In the genomic region with DNA sequence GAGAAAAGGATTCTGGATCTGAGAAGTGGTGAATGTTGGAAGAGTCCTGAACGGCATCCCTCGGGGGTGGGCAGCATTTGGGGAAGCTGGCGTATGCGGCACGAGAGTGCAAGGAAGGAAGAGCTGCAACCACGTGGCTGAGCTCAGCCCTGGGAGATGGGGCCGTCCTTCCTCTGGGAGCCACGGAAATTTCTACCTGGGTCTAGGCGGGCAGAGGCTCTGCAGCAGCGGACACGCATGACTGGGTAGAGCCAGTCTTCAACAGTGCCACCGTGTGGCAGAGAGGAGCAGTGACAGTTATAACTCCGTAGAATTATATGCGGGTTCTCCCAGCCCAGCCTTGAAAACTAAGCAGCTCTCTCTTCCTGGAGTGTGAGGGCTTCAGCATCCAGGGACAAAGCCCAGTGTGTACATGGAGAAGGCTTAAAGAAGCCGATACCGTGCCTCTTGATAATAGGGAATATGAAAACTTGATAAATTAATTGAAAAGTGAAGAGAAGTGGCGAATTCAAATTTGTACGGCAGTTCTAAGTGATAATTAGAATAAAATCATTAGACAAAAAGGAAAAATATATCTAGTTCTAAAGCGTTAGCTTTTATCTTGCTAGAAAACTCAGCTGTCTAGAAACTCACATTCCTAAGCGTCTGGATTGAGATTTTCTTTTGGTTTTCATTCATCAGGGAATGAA, we compare ENCODE assay signal across 1 cellular context.
A peak's percentile ranks its signal among the peaks of the same experiment; 100 is the strongest.
TF ChIP-seq lines count a peak whose summit lies in the region.

No MANE protein-coding gene starts in this region.

TF ChIP-seq in HepG2, 621 proteins besides CTCF, POLR2A, EP300 and RAD21 (continued from another document and continues in another):
- TF ChIP-seq AKNA (CRISPR knock-in tag; IDR thresholded peaks at IDR 0.05; ENCODE audit: borderline replicate concordance) = no peak
- TF ChIP-seq ZNF329 (CRISPR knock-in tag; IDR thresholded peaks at IDR 0.05; ENCODE audit: low read depth) = no peak
- no peak for TF ChIP-seq ZNF260 (CRISPR knock-in tag; IDR thresholded peaks at IDR 0.05; ENCODE audit: borderline replicate concordance, low read depth)
- TF ChIP-seq BCLAF1 (IDR thresholded peaks at IDR 0.05) = no peak
- no peak for TF ChIP-seq SP1 (IDR thresholded peaks at IDR 0.05)
- 0 out of 2 replicates have a peak, but pooled peaks have one; percentile 46 for TF ChIP-seq SP1 (CRISPR knock-in tag; IDR thresholded peaks at IDR 0.05)
- TF ChIP-seq ZNF441 (CRISPR knock-in tag; IDR thresholded peaks at IDR 0.05; ENCODE audit: borderline replicate concordance) = no peak; the same call in 1 of the 2 replicates
- TF ChIP-seq NFYB (CRISPR knock-in tag; IDR thresholded peaks at IDR 0.05) = no peak
- TF ChIP-seq NCOR1 (IDR thresholded peaks at IDR 0.05; ENCODE audit: borderline replicate concordance, low read length) = no peak
- no peak for TF ChIP-seq RARG (CRISPR knock-in tag; IDR thresholded peaks at IDR 0.05; ENCODE audit: low read depth)
- TF ChIP-seq, protein P1, sequence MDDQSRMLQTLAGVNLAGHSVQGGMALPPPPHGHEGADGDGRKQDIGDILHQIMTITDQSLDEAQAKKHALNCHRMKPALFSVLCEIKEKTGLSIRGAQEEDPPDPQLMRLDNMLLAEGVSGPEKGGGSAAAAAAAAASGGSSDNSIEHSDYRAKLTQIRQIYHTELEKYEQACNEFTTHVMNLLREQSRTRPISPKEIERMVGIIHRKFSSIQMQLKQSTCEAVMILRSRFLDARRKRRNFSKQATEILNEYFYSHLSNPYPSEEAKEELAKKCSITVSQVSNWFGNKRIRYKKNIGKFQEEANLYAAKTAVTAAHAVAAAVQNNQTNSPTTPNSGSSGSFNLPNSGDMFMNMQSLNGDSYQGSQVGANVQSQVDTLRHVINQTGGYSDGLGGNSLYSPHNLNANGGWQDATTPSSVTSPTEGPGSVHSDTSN (CRISPR knock-in tag; IDR thresholded peaks at IDR 0.05; ENCODE audit: borderline replicate concordance) = no peak
- peak; percentile 72 for TF ChIP-seq GATAD2A (CRISPR knock-in tag; IDR thresholded peaks at IDR 0.05)
- TF ChIP-seq ZNF30 (CRISPR knock-in tag; IDR thresholded peaks at IDR 0.05) = no peak
- peak; percentile 69 for TF ChIP-seq TEAD3 (CRISPR knock-in tag; optimal IDR thresholded peaks at IDR 0.05; ENCODE audit: borderline replicate concordance)
- TF ChIP-seq, protein P2, sequence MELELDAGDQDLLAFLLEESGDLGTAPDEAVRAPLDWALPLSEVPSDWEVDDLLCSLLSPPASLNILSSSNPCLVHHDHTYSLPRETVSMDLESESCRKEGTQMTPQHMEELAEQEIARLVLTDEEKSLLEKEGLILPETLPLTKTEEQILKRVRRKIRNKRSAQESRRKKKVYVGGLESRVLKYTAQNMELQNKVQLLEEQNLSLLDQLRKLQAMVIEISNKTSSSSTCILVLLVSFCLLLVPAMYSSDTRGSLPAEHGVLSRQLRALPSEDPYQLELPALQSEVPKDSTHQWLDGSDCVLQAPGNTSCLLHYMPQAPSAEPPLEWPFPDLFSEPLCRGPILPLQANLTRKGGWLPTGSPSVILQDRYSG (CRISPR knock-in tag; IDR thresholded peaks at IDR 0.05) = no peak
- TF ChIP-seq ZNF550 (CRISPR knock-in tag; IDR thresholded peaks at IDR 0.05; ENCODE audit: borderline replicate concordance) = peak; percentile 96; the same call in 1 of the 2 replicates
- TF ChIP-seq CBX5 (CRISPR knock-in tag; IDR thresholded peaks at IDR 0.05; ENCODE audit: borderline replicate concordance) = peak; percentile 98
- TF ChIP-seq, protein P3, sequence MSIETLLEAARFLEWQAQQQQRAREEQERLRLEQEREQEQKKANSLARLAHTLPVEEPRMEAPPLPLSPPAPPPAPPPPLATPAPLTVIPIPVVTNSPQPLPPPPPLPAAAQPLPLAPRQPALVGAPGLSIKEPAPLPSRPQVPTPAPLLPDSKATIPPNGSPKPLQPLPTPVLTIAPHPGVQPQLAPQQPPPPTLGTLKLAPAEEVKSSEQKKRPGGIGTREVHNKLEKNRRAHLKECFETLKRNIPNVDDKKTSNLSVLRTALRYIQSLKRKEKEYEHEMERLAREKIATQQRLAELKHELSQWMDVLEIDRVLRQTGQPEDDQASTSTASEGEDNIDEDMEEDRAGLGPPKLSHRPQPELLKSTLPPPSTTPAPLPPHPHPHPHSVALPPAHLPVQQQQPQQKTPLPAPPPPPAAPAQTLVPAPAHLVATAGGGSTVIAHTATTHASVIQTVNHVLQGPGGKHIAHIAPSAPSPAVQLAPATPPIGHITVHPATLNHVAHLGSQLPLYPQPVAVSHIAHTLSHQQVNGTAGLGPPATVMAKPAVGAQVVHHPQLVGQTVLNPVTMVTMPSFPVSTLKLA (IDR thresholded peaks at IDR 0.05) = peak; percentile 63
- no peak for TF ChIP-seq TRIM24 (CRISPR knock-in tag; IDR thresholded peaks at IDR 0.05)
- TF ChIP-seq ZNF34 (CRISPR knock-in tag; IDR thresholded peaks at IDR 0.05; ENCODE audit: borderline replicate concordance) = 0 out of 2 replicates have a peak, but pooled peaks have one; percentile 48
- TF ChIP-seq, protein P4, sequence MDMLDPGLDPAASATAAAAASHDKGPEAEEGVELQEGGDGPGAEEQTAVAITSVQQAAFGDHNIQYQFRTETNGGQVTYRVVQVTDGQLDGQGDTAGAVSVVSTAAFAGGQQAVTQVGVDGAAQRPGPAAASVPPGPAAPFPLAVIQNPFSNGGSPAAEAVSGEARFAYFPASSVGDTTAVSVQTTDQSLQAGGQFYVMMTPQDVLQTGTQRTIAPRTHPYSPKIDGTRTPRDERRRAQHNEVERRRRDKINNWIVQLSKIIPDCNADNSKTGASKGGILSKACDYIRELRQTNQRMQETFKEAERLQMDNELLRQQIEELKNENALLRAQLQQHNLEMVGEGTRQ (IDR thresholded peaks at IDR 0.05; ENCODE audit: low read depth, low read length) = no peak
- TF ChIP-seq, protein P4 (CRISPR knock-in tag; IDR thresholded peaks at IDR 0.05; ENCODE audit: borderline replicate concordance) = no peak
- no peak for TF ChIP-seq POLR2AphosphoS5 (IDR thresholded peaks at IDR 0.05; ENCODE audit: low read depth, low read length)
- TF ChIP-seq KLF6 (CRISPR knock-in tag; IDR thresholded peaks at IDR 0.05) = peak; percentile 87
- 0 out of 2 replicates have a peak, but pooled peaks have one; percentile 64 for TF ChIP-seq ZFP36L2 (CRISPR knock-in tag; IDR thresholded peaks at IDR 0.05)
- no peak for TF ChIP-seq ZNF382 (CRISPR knock-in tag; IDR thresholded peaks at IDR 0.05; ENCODE audit: borderline replicate concordance)
- no peak for TF ChIP-seq ELF4 (CRISPR knock-in tag; IDR thresholded peaks at IDR 0.05; ENCODE audit: borderline replicate concordance)
- no peak for TF ChIP-seq ZNF20 (CRISPR knock-in tag; IDR thresholded peaks at IDR 0.05)
- TF ChIP-seq NFYC (CRISPR knock-in tag; IDR thresholded peaks at IDR 0.05) = no peak
- no peak for TF ChIP-seq TEAD2 (CRISPR knock-in tag; IDR thresholded peaks at IDR 0.05)
- TF ChIP-seq, protein P5, sequence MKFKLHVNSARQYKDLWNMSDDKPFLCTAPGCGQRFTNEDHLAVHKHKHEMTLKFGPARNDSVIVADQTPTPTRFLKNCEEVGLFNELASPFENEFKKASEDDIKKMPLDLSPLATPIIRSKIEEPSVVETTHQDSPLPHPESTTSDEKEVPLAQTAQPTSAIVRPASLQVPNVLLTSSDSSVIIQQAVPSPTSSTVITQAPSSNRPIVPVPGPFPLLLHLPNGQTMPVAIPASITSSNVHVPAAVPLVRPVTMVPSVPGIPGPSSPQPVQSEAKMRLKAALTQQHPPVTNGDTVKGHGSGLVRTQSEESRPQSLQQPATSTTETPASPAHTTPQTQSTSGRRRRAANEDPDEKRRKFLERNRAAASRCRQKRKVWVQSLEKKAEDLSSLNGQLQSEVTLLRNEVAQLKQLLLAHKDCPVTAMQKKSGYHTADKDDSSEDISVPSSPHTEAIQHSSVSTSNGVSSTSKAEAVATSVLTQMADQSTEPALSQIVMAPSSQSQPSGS (CRISPR knock-in tag; IDR thresholded peaks at IDR 0.05) = peak; percentile 71; the same call in 1 of the 2 replicates
- TF ChIP-seq ZFP82 (CRISPR knock-in tag; IDR thresholded peaks at IDR 0.05; ENCODE audit: borderline replicate concordance) = no peak
- TF ChIP-seq SETDB1 (CRISPR knock-in tag; IDR thresholded peaks at IDR 0.05; ENCODE audit: borderline replicate concordance) = no peak
- no peak for TF ChIP-seq DMTF1 (CRISPR knock-in tag; IDR thresholded peaks at IDR 0.05)
- no peak for TF ChIP-seq TOPORS (CRISPR knock-in tag; IDR thresholded peaks at IDR 0.05)
